2 cellular contexts compared by ENCODE assay signal in genomic region chr3:9476935-9477334, GRCh38.
A peak's percentile ranks its signal among the peaks of the same experiment; 100 is the strongest.
TF ChIP-seq lines count a peak whose summit lies in the region.

No MANE protein-coding gene starts in this region.

TF ChIP-seq in HCT116, 20 proteins besides CTCF, POLR2A, EP300 and RAD21:
- TF ChIP-seq, protein P1, sequence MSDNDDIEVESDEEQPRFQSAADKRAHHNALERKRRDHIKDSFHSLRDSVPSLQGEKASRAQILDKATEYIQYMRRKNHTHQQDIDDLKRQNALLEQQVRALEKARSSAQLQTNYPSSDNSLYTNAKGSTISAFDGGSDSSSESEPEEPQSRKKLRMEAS (IDR thresholded peaks at IDR 0.05), result no peak
- TF ChIP-seq YY1 (IDR thresholded peaks at IDR 0.05; ENCODE audit: extremely low read depth, insufficient replicate concordance, low read depth, low read length) (no peak), EZH2phosphoT487 (IDR thresholded peaks at IDR 0.05; ENCODE audit: borderline replicate concordance) (no peak), ELF1 (IDR thresholded peaks at IDR 0.05; ENCODE audit: borderline replicate concordance, low read depth) (no peak), JUND (IDR thresholded peaks at IDR 0.05) (no peak), REST (IDR thresholded peaks at IDR 0.05; ENCODE audit: low read depth) (no peak), ZFX (IDR thresholded peaks at IDR 0.05) (no peak)
- TF ChIP-seq, protein P2, sequence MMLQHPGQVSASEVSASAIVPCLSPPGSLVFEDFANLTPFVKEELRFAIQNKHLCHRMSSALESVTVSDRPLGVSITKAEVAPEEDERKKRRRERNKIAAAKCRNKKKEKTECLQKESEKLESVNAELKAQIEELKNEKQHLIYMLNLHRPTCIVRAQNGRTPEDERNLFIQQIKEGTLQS (IDR thresholded peaks at IDR 0.05), result no peak

TF ChIP-seq in H1, 55 proteins besides CTCF, POLR2A, EP300 and RAD21:
- TF ChIP-seq POLR2AphosphoS5 (IDR thresholded peaks at IDR 0.05; ENCODE audit: low read depth, low read length), result peak; percentile 26; the same call in 1 of the 2 replicates
- no peak for TF ChIP-seq CHD1 (IDR thresholded peaks at IDR 0.05; ENCODE audit: low read depth, low read length)
- TF ChIP-seq NRF1 (IDR thresholded peaks at IDR 0.05; ENCODE audit: low read depth, low read length), result no peak
- TF ChIP-seq CBX8 (IDR thresholded peaks at IDR 0.05; ENCODE audit: borderline replicate concordance, low read depth, low read length), result no peak
- TF ChIP-seq BACH1 (IDR thresholded peaks at IDR 0.05; ENCODE audit: low read length), result no peak
